Comparison of ENCODE assay signal across 1 cellular context in the genomic region with DNA sequence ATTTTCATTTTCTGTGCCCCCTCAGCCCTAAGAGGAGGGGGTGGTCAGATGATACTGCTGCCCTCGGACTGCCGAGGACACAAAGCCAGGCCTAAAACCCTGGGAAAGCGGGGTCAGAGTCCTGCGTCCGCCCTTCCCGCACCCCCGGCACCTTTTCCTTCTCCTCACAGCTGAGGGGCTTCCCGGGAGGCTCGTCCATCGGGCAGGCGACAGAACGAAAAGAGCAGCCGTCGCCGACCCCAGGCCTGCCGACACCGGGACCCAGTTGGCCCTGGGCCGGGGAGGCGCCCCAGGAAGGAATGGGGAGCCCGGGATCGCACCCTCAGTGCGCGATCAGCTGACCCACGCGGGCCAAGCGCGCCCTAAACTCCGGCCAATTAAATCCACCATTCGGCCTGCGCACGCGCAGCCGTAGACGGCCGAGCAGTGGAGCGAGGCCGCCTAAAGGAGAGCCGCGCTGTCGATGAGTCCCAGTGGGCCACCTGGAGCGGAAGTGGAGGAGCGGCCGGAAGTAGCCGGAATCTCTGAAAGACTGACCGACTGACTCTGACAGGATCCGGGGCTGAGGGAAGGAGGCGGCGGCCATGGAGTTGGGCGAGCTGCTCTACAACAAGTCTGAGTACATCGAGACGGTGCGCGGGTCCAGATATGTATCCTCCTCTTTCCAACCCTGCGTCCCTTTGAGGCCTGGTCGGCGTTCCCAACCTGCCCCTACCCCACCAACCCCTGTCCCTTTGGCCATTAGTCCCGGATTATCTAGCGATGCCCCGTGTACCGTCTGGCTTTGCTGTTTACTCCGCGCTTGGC.
TF ChIP-seq lines count a peak whose summit lies in the region.

A gene (plus strand): TSS at position 508 of the 807 bp plus-strand sequence. CDS start 77 bp downstream, at position 585.
A gene (minus strand): TSS at position 352 of the 807 bp plus-strand sequence. CDS start 153 bp downstream, at position 199.

TF ChIP-seq in HepG2, 621 proteins besides CTCF, POLR2A, EP300 and RAD21 (continued from another document):
- peak; percentile 96; the same call in 1 of the 2 replicates for TF ChIP-seq ZNF234 (CRISPR knock-in tag; conservative IDR thresholded peaks at IDR 0.05)
- TF ChIP-seq ZSCAN20 (CRISPR knock-in tag; IDR thresholded peaks at IDR 0.05; ENCODE audit: borderline replicate concordance), result peak; percentile 98; the same call in 1 of the 2 replicates
- TF ChIP-seq ETV5 (CRISPR knock-in tag; IDR thresholded peaks at IDR 0.05; ENCODE audit: borderline replicate concordance), result peak; percentile 98
- peak; percentile 95 for TF ChIP-seq NFYB (CRISPR knock-in tag; IDR thresholded peaks at IDR 0.05)
- peak; percentile 95 for TF ChIP-seq ZMYM4 (CRISPR knock-in tag; IDR thresholded peaks at IDR 0.05)
- peak; percentile 92 for TF ChIP-seq MLLT10 (CRISPR knock-in tag; IDR thresholded peaks at IDR 0.05)
- TF ChIP-seq, protein P1, sequence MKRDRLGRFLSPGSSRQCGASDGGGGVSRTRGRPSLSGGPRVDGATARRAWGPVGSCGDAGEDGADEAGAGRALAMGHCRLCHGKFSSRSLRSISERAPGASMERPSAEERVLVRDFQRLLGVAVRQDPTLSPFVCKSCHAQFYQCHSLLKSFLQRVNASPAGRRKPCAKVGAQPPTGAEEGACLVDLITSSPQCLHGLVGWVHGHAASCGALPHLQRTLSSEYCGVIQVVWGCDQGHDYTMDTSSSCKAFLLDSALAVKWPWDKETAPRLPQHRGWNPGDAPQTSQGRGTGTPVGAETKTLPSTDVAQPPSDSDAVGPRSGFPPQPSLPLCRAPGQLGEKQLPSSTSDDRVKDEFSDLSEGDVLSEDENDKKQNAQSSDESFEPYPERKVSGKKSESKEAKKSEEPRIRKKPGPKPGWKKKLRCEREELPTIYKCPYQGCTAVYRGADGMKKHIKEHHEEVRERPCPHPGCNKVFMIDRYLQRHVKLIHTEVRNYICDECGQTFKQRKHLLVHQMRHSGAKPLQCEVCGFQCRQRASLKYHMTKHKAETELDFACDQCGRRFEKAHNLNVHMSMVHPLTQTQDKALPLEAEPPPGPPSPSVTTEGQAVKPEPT (CRISPR knock-in tag; IDR thresholded peaks at IDR 0.05; ENCODE audit: low read depth), result peak; percentile 95
- TF ChIP-seq ZNF552 (CRISPR knock-in tag; IDR thresholded peaks at IDR 0.05; ENCODE audit: borderline replicate concordance), result peak; percentile 95; the same call in 1 of the 2 replicates
- TF ChIP-seq TOPORS (CRISPR knock-in tag; IDR thresholded peaks at IDR 0.05), result peak; percentile 97
- TF ChIP-seq KDM4B (CRISPR knock-in tag; IDR thresholded peaks at IDR 0.05), result no peak; the same call in none of the 2 replicates
- TF ChIP-seq PHF8 (CRISPR knock-in tag; IDR thresholded peaks at IDR 0.05), result peak; percentile 99
- no peak for TF ChIP-seq ATM (IDR thresholded peaks at IDR 0.05; ENCODE audit: borderline replicate concordance)
- TF ChIP-seq GATA4 (IDR thresholded peaks at IDR 0.05; ENCODE audit: borderline replicate concordance, low read depth), result peak; percentile 77
- TF ChIP-seq ZNF138 (CRISPR knock-in tag; IDR thresholded peaks at IDR 0.05; ENCODE audit: low read depth), result 0 out of 2 replicates have a peak, but pooled peaks have one; percentile 56
- TF ChIP-seq, protein P2, sequence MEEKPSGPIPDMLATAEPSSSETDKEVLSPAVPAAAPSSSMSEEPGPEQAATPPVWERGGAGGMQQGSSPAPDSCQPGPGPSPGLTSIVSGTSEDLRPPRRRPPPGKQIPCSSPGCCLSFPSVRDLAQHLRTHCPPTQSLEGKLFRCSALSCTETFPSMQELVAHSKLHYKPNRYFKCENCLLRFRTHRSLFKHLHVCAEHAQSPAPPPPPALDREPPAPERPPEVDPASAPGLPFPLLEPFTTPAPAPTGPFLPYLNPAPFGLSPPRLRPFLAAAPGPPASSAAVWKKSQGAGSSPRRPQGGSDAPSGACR (CRISPR knock-in tag; IDR thresholded peaks at IDR 0.05), result peak; percentile 51; the same call in 1 of the 2 replicates
- TF ChIP-seq, protein P3, sequence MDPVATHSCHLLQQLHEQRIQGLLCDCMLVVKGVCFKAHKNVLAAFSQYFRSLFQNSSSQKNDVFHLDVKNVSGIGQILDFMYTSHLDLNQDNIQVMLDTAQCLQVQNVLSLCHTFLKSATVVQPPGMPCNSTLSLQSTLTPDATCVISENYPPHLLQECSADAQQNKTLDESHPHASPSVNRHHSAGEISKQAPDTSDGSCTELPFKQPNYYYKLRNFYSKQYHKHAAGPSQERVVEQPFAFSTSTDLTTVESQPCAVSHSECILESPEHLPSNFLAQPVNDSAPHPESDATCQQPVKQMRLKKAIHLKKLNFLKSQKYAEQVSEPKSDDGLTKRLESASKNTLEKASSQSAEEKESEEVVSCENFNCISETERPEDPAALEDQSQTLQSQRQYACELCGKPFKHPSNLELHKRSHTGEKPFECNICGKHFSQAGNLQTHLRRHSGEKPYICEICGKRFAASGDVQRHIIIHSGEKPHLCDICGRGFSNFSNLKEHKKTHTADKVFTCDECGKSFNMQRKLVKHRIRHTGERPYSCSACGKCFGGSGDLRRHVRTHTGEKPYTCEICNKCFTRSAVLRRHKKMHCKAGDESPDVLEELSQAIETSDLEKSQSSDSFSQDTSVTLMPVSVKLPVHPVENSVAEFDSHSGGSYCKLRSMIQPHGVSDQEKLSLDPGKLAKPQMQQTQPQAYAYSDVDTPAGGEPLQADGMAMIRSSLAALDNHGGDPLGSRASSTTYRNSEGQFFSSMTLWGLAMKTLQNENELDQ (CRISPR knock-in tag; IDR thresholded peaks at IDR 0.05; ENCODE audit: borderline replicate concordance), result peak; percentile 62; the same call in 1 of the 2 replicates
- peak; percentile 40; the same call in 1 of the 2 replicates for TF ChIP-seq TEAD2 (CRISPR knock-in tag; IDR thresholded peaks at IDR 0.05)
- TF ChIP-seq, protein P4, sequence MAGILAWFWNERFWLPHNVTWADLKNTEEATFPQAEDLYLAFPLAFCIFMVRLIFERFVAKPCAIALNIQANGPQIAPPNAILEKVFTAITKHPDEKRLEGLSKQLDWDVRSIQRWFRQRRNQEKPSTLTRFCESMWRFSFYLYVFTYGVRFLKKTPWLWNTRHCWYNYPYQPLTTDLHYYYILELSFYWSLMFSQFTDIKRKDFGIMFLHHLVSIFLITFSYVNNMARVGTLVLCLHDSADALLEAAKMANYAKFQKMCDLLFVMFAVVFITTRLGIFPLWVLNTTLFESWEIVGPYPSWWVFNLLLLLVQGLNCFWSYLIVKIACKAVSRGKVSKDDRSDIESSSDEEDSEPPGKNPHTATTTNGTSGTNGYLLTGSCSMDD (CRISPR knock-in tag; IDR thresholded peaks at IDR 0.05), result peak; percentile 64; the same call in 1 of the 2 replicates
- peak; percentile 92; the same call in 1 of the 2 replicates for TF ChIP-seq ZNF709 (CRISPR knock-in tag; IDR thresholded peaks at IDR 0.05)
- peak; percentile 96; the same call in 1 of the 2 replicates for TF ChIP-seq ZNF446 (CRISPR knock-in tag; IDR thresholded peaks at IDR 0.05)
- peak; percentile 86 for TF ChIP-seq MED1 (CRISPR knock-in tag; IDR thresholded peaks at IDR 0.05)
- TF ChIP-seq, protein P5, sequence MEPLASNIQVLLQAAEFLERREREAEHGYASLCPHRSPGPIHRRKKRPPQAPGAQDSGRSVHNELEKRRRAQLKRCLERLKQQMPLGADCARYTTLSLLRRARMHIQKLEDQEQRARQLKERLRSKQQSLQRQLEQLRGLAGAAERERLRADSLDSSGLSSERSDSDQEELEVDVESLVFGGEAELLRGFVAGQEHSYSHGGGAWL (CRISPR knock-in tag; IDR thresholded peaks at IDR 0.05), result peak; percentile 96
- TF ChIP-seq SOX5 (CRISPR knock-in tag; IDR thresholded peaks at IDR 0.05; ENCODE audit: borderline replicate concordance), result peak; percentile 43
- peak; percentile 88 for TF ChIP-seq ZSCAN29 (CRISPR knock-in tag; conservative IDR thresholded peaks at IDR 0.05)
- TF ChIP-seq ZNF121 (CRISPR knock-in tag; IDR thresholded peaks at IDR 0.05), result no peak; the same call in 1 of the 2 replicates
- TF ChIP-seq ZSCAN22 (CRISPR knock-in tag; IDR thresholded peaks at IDR 0.05), result peak; percentile 85
- peak; percentile 98; the same call in 1 of the 2 replicates for TF ChIP-seq ZNF558 (CRISPR knock-in tag; IDR thresholded peaks at IDR 0.05; ENCODE audit: borderline replicate concordance)
- TF ChIP-seq, protein P6, sequence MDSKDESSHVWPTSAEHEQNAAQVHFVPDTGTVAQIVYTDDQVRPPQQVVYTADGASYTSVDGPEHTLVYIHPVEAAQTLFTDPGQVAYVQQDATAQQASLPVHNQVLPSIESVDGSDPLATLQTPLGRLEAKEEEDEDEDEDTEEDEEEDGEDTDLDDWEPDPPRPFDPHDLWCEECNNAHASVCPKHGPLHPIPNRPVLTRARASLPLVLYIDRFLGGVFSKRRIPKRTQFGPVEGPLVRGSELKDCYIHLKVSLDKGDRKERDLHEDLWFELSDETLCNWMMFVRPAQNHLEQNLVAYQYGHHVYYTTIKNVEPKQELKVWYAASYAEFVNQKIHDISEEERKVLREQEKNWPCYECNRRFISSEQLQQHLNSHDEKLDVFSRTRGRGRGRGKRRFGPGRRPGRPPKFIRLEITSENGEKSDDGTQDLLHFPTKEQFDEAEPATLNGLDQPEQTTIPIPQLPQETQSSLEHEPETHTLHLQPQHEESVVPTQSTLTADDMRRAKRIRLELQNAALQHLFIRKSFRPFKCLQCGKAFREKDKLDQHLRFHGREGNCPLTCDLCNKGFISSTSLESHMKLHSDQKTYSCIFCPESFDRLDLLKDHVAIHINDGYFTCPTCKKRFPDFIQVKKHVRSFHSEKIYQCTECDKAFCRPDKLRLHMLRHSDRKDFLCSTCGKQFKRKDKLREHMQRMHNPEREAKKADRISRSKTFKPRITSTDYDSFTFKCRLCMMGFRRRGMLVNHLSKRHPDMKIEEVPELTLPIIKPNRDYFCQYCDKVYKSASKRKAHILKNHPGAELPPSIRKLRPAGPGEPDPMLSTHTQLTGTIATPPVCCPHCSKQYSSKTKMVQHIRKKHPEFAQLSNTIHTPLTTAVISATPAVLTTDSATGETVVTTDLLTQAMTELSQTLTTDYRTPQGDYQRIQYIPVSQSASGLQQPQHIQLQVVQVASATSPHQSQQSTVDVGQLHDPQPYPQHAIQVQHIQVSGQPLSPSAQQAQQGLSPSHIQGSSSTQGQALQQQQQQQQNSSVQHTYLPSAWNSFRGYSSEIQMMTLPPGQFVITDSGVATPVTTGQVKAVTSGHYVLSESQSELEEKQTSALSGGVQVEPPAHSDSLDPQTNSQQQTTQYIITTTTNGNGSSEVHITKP (CRISPR knock-in tag; IDR thresholded peaks at IDR 0.05; ENCODE audit: low read depth), result 0 out of 2 replicates have a peak, but pooled peaks have one; percentile 64
- TF ChIP-seq GPN1 (CRISPR knock-in tag; IDR thresholded peaks at IDR 0.05; ENCODE audit: borderline replicate concordance), result peak; percentile 87
- TF ChIP-seq HCFC1 (IDR thresholded peaks at IDR 0.05; ENCODE audit: low read depth, low read length), result peak; percentile 88
